8 cellular contexts compared by ENCODE assay signal in the genomic region with DNA sequence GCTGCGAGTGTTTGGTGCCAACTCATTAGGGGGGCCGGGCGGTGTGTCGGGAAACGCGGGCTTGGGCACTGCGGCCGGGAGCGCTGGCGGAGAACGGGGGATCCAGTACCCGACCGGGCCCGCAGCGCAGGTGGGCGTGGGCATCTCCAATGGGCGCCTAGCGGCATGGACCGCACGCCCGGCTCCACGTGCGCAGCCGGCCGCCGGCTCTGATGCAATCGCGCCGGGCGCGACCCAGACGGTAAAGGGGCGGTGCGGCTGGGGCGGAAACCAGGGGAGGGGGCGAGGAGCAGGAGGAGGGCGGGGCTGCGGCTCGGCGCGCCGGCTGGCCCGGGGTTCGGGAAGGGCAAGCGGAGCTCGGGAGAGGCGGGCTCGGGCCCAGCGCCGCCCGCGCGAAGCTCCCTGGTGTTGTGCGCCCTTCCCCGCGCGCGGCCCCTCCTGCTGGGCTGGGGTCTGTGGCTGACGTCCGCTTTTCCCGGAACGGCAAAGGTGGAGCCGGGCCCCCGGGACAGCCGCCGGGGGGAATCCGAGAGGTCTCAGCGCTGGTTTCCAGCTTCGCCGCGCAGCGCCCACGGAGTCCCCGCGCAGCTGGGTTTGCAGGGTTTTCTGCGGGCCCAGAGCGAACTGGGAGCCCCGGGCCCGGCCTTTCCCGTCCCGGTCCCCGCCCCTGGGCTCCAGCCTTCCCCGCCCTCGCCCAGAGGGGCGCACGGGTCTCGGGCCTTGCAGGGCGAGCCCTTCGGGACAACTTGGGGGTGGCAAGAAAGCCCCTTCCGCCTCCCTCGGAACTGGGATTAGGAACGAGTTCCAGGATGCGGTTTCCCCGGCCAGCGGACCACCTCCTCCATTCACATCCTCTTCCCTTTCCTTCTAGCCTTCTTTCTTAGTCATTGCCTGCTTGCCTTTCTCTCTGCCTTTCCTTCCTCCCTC. TPM values are rescaled to one million over a fixed set of nuclear protein-coding genes. Genes with fewer than 3 reads are reported as not detected.
DNase-seq lines count a peak whose midpoint lies in the region; ATAC-seq and TF ChIP-seq lines count a peak whose summit lies in the region.

No MANE protein-coding gene starts in this region.

- H3K36me3 ChIP-seq in BE2C: no peaks in the 10 kb centered on the region
- H3K36me3 ChIP-seq in duodenal mucosa (ENCODE audit: control insufficient read depth in 1 of 2, insufficient read depth in 2 of 2, low read length in 2 of 2): no peaks in the 10 kb centered on the region
- no peaks in the 10 kb centered on the region for H3K36me3 ChIP-seq in lung (ENCODE audit: control insufficient read depth in 2 of 2, insufficient read depth in 2 of 2, low read length in 2 of 2)

- no peaks in the 10 kb centered on the region for H3K9me3 Mint-ChIP-seq in activated CD4-positive, alpha-beta memory T cell treated with anti-CD3 and anti-CD28 coated beads, Interleukin-2, amount 10 ng/mL, durations not matched to agents 7 days and 5 days

- peak overlapping the region; percentile 55 to 60 for H3K9ac ChIP-seq in duodenal mucosa (ENCODE audit: low read depth in 1 of 2, low read length in 2 of 2)

- H3K4me3 ChIP-seq in BE2C (ENCODE audit: low read depth, low read length): peak overlapping the region; percentile 82
- peak overlapping the region; percentile 60 to 84 for H3K4me3 ChIP-seq in duodenal mucosa (ENCODE audit: low read depth in 1 of 2, low read length in 2 of 2)
- H3K4me3 ChIP-seq in lung: peak overlapping the region; percentile 79

- H3K27ac Mint-ChIP-seq in activated CD4-positive, alpha-beta memory T cell treated with anti-CD3 and anti-CD28 coated beads, Interleukin-2, amount 10 ng/mL, durations not matched to agents 7 days and 5 days: peak overlapping the region; percentile 88

- H3K9me3 ChIP-seq in BE2C: no peaks in the 10 kb centered on the region
- no peaks in the 10 kb centered on the region for H3K9me3 ChIP-seq in duodenal mucosa (ENCODE audit: control insufficient read depth in 1 of 2, low read length in 2 of 2)
- H3K9me3 ChIP-seq in lung (ENCODE audit: control insufficient read depth in 2 of 2, insufficient read depth in 1 of 2, low read length in 1 of 2): no peaks in the 10 kb centered on the region

- POLR2A ChIA-PET in activated CD4-positive, alpha-beta memory T cell treated with anti-CD3 and anti-CD28 coated beads, Interleukin-2, amount 10 ng/mL, durations not matched to agents 7 days and 5 days (lab: Charles Lee): interaction anchor here (0.8 to 1.7 kb wide), 6 partner anchors 9 to 464 kb away, joined by 3 to 4 read pairs (median 4); no protein-coding TSS in a partner anchor

- H3K4me1 Mint-ChIP-seq in activated CD4-positive, alpha-beta memory T cell treated with anti-CD3 and anti-CD28 coated beads, Interleukin-2, amount 10 ng/mL, durations not matched to agents 7 days and 5 days: peaks cover 43% of the 10 kb centered on the region

- DNase-seq in BE2C (peak; percentile 94), NCI-H526 treated with DMSO at 0.1 percent for 48 hours (lab: John Stamatoyannopoulos, UW) (peak; percentile 81), lung (ENCODE audit: low spot score) (peak; percentile 81)
- peak; percentile 87 for DNase-seq in activated CD4-positive, alpha-beta memory T cell treated with anti-CD3 and anti-CD28 coated beads, Interleukin-2, amount 10 ng/mL, durations not matched to agents 7 days and 5 days
- DNase-seq in stimulated activated CD4-positive, alpha-beta T cell treated with anti-CD3 and anti-CD28 coated beads, TNF-alpha, amount 100 ng/mL, for 1 hour (ENCODE audit: low read depth in 3 of 3, low spot score in 1 of 3): peak; percentile 37 to 74 (median 55)

- peaks cover 16% of the 10 kb centered on the region for H3K27me3 Mint-ChIP-seq in activated CD4-positive, alpha-beta memory T cell treated with anti-CD3 and anti-CD28 coated beads, Interleukin-2, amount 10 ng/mL, durations not matched to agents 7 days and 5 days

- H3K27me3 ChIP-seq in BE2C: no peaks in the 10 kb centered on the region
- H3K27me3 ChIP-seq in duodenal mucosa (ENCODE audit: control insufficient read depth in 1 of 2, insufficient read depth in 2 of 2, low read length in 2 of 2): no peaks in the 10 kb centered on the region
- H3K27me3 ChIP-seq in lung (ENCODE audit: control insufficient read depth, insufficient read depth): no peaks in the 10 kb centered on the region

- H3K36me3 Mint-ChIP-seq in activated CD4-positive, alpha-beta memory T cell treated with anti-CD3 and anti-CD28 coated beads, Interleukin-2, amount 10 ng/mL, durations not matched to agents 7 days and 5 days (ENCODE audit: low read depth): peaks cover 11% of the 10 kb centered on the region

- ATAC-seq in GM19035 (IDR thresholded peaks at IDR 0.05; ENCODE audit: unreplicated experiment) (peak; percentile 82), HG03196 (IDR thresholded peaks at IDR 0.05; ENCODE audit: unreplicated experiment) (peak; percentile 73), lung (ENCODE audit: insufficient read depth, low FRiP score) (peak; percentile 89)

- H3K27ac ChIP-seq in duodenal mucosa (ENCODE audit: low read depth, low read length) (peak overlapping the region; percentile 70), lung (ENCODE audit: low read depth in 1 of 2, low read length in 1 of 2) (peak overlapping the region; percentile 70 to 94)

- no peak for TF ChIP-seq CTCF in BE2C (IDR thresholded peaks at IDR 0.05; ENCODE audit: low read depth, low read length)
- TF ChIP-seq CTCF in lung (IDR thresholded peaks at IDR 0.05; ENCODE audit: control extremely low read depth, extremely low read depth): no peak

- H3K4me1 ChIP-seq in BE2C (no peaks in the 10 kb centered on the region), duodenal mucosa (ENCODE audit: control insufficient read depth in 1 of 2, insufficient read depth in 2 of 2, low read length in 2 of 2) (peaks cover 0 to 11% of the 10 kb centered on the region in 2 donors), lung (ENCODE audit: control insufficient read depth in 2 of 2, insufficient read depth in 2 of 2, low read length in 2 of 2) (peaks cover 0 to 6% of the 10 kb centered on the region in 2 donors)

- peak overlapping the region; percentile 97 for H3K4me3 Mint-ChIP-seq in activated CD4-positive, alpha-beta memory T cell treated with anti-CD3 and anti-CD28 coated beads, Interleukin-2, amount 10 ng/mL, durations not matched to agents 7 days and 5 days

- WGBS in lung, 2 donors: 0 to 1% methylated on average over 80 to 95 of the region's 95 CpGs

- CTCF ChIA-PET in activated CD4-positive, alpha-beta memory T cell treated with anti-CD3 and anti-CD28 coated beads, Interleukin-2, amount 10 ng/mL, durations not matched to agents 7 days and 5 days (lab: Charles Lee): interaction anchor here (0.6 to 3.8 kb wide), 7 partner anchors 21 to 785 kb away, joined by 3 to 18 read pairs (median 3); no protein-coding TSS in a partner anchor

RNA-seq across cellular contexts. Expression of a gene that starts 0.9 kb away (rescaled TPM):
- 37.5 TPM for polyA plus RNA-seq in BE2C (2012; ENCODE audit: insufficient read depth, insufficient read length, low read depth)
- total RNA-seq in activated CD4-positive, alpha-beta memory T cell treated with anti-CD3 and anti-CD28 coated beads, Interleukin-2, amount 10 ng/mL, durations not matched to agents 7 days and 5 days: 10 to 100 TPM; 51.6 to 54.6 TPM
- 10 to 100 TPM in 1 of 2 donors, 1 to 10 TPM in 1; 8.8 to 34.9 TPM for total RNA-seq in lung
- polyA plus RNA-seq in lung: 10 to 100 TPM in 1 of 2 donors, 1 to 10 TPM in 1; 7.6 to 13.1 TPM

Comparison
In these comparisons a context has a peak if more than half of its experiments do, and no peak if none do; other contexts are left out.
1. Peak in every context shown above with its lines: DNase-seq, ATAC-seq, H3K4me3 ChIP-seq and H3K27ac ChIP-seq.